ENCODE assay signal across 16 cellular contexts in genomic region chr2:199460808-199461454, GRCh38. TPM values are rescaled to one million over a fixed set of nuclear protein-coding genes. Genes with fewer than 3 reads are reported as not detected.
DNase-seq lines count a peak whose midpoint lies in the region; ATAC-seq and TF ChIP-seq lines count a peak whose summit lies in the region.
"Had no signal": no experiment of that assay in that cellular context is flagged by ENCODE, and none has a peak within 500 bp of the region (broad histone marks: within the 10 kb centered on the region; RNA-seq: fewer than 3 reads in every experiment).

No MANE protein-coding gene starts in this region.

- H3K4ac ChIP-seq in IMR-90 (ENCODE audit: low read depth, low read length): no peak overlapping the region

- H2AFZ ChIP-seq in IMR-90 (replicated peaks; ENCODE audit: low read length, poor library complexity): no peak overlapping the region

- intact Hi-C loops in IMR-90 (cut with micrococcal nuclease): no loop called here
- intact Hi-C loops in mucosa of descending colon (cut with DNase I, micrococcal nuclease): loop anchor here in 1 of 2 donors (10.0 kb wide), 1 partner anchor 1146 kb away; no protein-coding TSS in a partner anchor

- no peak overlapping the region for H3K27ac ChIP-seq in IMR-90 (ENCODE audit: insufficient read depth, low read length)
- no peak overlapping the region for H3K27ac ChIP-seq in right atrium auricular region

- H3K9me3 ChIP-seq in IMR-90 (ENCODE audit: control insufficient read depth, insufficient read depth, low read length): no peaks in the 10 kb centered on the region
- H3K9me3 ChIP-seq in mucosa of descending colon: no peaks in the 10 kb centered on the region
- H3K9me3 ChIP-seq in right atrium auricular region: no peaks in the 10 kb centered on the region
- H3K9me3 ChIP-seq: vagina had no signal

- H2BK120ac ChIP-seq in IMR-90 (ENCODE audit: low read depth, low read length): no peak overlapping the region

- H3K9ac ChIP-seq in IMR-90 (ENCODE audit: low read depth, low read length): no peak overlapping the region; the same call in 1 of the 2 replicates

- no CpG with 5 or more reads among the region's 9 CpGs for WGBS in IMR-90 (ENCODE audit: extremely low coverage in 2 of 2, insufficient read length in 1 of 2), 2 experiments

- BruUV-seq in IMR-90 (replicated peaks; lab: Mats Ljungman, UMichigan): no TSS peak

- TF ChIP-seq POLR2A in IMR-90 (IDR thresholded peaks at IDR 0.05; ENCODE audit: low read depth, low read length): no peak

- H3K4me2 ChIP-seq in IMR-90 (ENCODE audit: low read depth, low read length): peak overlapping the region; percentile 17

- peaks cover 20% of the 10 kb centered on the region for H3K27me3 ChIP-seq in IMR-90 (ENCODE audit: control insufficient read depth, insufficient read depth, low read length)
- peaks cover 54 to 67% of the 10 kb centered on the region in 2 donors for H3K27me3 ChIP-seq in right atrium auricular region

- no peak overlapping the region for H2BK15ac ChIP-seq in IMR-90 (ENCODE audit: low read depth, low read length)

- no peaks in the 10 kb centered on the region for H3K4me1 ChIP-seq in IMR-90 (ENCODE audit: control insufficient read depth, insufficient read depth, low read length)
- peaks cover 8% of the 10 kb centered on the region for H3K4me1 ChIP-seq in mucosa of descending colon (ENCODE audit: low read depth)
- peaks cover 0 to 61% of the 10 kb centered on the region in 2 donors for H3K4me1 ChIP-seq in right atrium auricular region

- dilution Hi-C loops in IMR-90 (cut with HindIII; ENCODE audit: low sequenced_read_pairs, unreplicated experiment): no loop called here

- no peak overlapping the region for H4K5ac ChIP-seq in IMR-90 (ENCODE audit: low read depth, low read length)

- H2BK20ac ChIP-seq in IMR-90 (ENCODE audit: low read depth, low read length): no peak overlapping the region

- DNase-seq in AG09309 (ENCODE audit: low read depth) (no peak), IMR-90 (no peak), astrocyte of the cerebellum (ENCODE audit: low read depth) (no peak), mucosa of descending colon (no peak), activated gamma-delta T cell treated with Interleukin-2 at 50 U/mL for 16 hours (no peak), right atrium auricular region (ENCODE audit: low spot score) (no peak)
- no peak for DNase-seq in activated CD4-positive, alpha-beta T cell treated with anti-CD3 and anti-CD28 coated beads for 1 hour
- DNase-seq: activated CD4-positive, alpha-beta T cell treated with anti-CD3 and anti-CD28 coated beads, Interleukin-2, amount 50 U/mL, for 4 hours; CD8-positive, alpha-beta T cell; effector CD4-positive, alpha-beta T cell; midbrain; NCI-H446 treated with DMSO at 0.1 percent for 48 hours had no signal

- TF ChIP-seq CTCF in AG09309 (IDR thresholded peaks at IDR 0.05; ENCODE audit: control insufficient read depth, insufficient read depth, low read depth, low read length, missing control alignments) (no peak), IMR-90 (conservative IDR thresholded peaks at IDR 0.05; ENCODE audit: low read depth, low read length) (no peak), astrocyte of the cerebellum (IDR thresholded peaks at IDR 0.05; ENCODE audit: low read depth, low read length, missing control alignments) (no peak), mucosa of descending colon (IDR thresholded peaks at IDR 0.05) (no peak), right atrium auricular region (IDR thresholded peaks at IDR 0.05) (no peak)

- no peaks in the 10 kb centered on the region for H4K20me1 ChIP-seq in IMR-90 (ENCODE audit: insufficient read depth, low read length)

- H3K56ac ChIP-seq in IMR-90 (ENCODE audit: extremely low read depth, insufficient read depth, low read length): no peak overlapping the region

- peak overlapping the region; percentile 88 for H2BK5ac ChIP-seq in IMR-90 (ENCODE audit: low read depth, low read length, poor library complexity, severe bottlenecking)

- H4K8ac ChIP-seq in IMR-90 (ENCODE audit: low read depth in 2 of 2, low read length in 2 of 2): no peak overlapping the region

- no peaks in the 10 kb centered on the region for H3K9me1 ChIP-seq in IMR-90 (ENCODE audit: insufficient read depth, low read length)

- no peak for ATAC-seq in IMR-90 (ENCODE audit: low read depth)
- no peak for ATAC-seq in mucosa of descending colon
- no peak for ATAC-seq in GM18517 (IDR thresholded peaks at IDR 0.05; ENCODE audit: unreplicated experiment)
- ATAC-seq: CD8-positive, alpha-beta T cell; SK-N-SH treated with all-trans-retinoic acid at 6 μM for 48 hours had no signal

- CTCF ChIA-PET in IMR-90 (lab: Yijun Ruan, JAX): no interaction called here

- TF ChIP-seq RAD21 in IMR-90 (IDR thresholded peaks at IDR 0.05; ENCODE audit: low read length): no peak

- no peak overlapping the region for H2AK9ac ChIP-seq in IMR-90 (replicated peaks; ENCODE audit: low read depth, low read length, poor library complexity)

- in situ Hi-C loops in IMR-90 (cut with MboI; ENCODE audit: low sequenced_read_pairs): no loop called here
- in situ Hi-C loops in astrocyte of the cerebellum (cut with HindIII; ENCODE audit: low sequenced_read_pairs): no loop called here

- H4K91ac ChIP-seq in IMR-90 (ENCODE audit: insufficient read depth, low read depth, low read length): no peak overlapping the region

- POLR2A ChIA-PET in IMR-90 (lab: Charles Lee; ENCODE audit: unreplicated experiment): no interaction called here

- H3K18ac ChIP-seq in IMR-90 (ENCODE audit: low read depth, low read length): no peak overlapping the region

- no peak overlapping the region for H3K14ac ChIP-seq in IMR-90 (replicated peaks; ENCODE audit: low read depth, low read length)

- peaks cover 5 to 14% of the 10 kb centered on the region in 2 experiments; a peak in 2 of 4 replicates for H3K79me1 ChIP-seq in IMR-90 (ENCODE audit: low read depth in 1 of 2, low read length in 2 of 2)

- H3K36me3 ChIP-seq in IMR-90 (ENCODE audit: control insufficient read depth, insufficient read depth, low read length) (no peaks in the 10 kb centered on the region), mucosa of descending colon (ENCODE audit: low read depth) (no peaks in the 10 kb centered on the region), right atrium auricular region (no peaks in the 10 kb centered on the region)
- H3K36me3 ChIP-seq: spleen, vagina had no signal

- no peak overlapping the region for H2AK5ac ChIP-seq in IMR-90 (ENCODE audit: low read depth, low read length)

- H3K23ac ChIP-seq in IMR-90 (ENCODE audit: low read depth, low read length): no peak overlapping the region

- H3K4me3 ChIP-seq in AG09309 (ENCODE audit: control insufficient read depth, low read depth, low read length) (peak overlapping the region; percentile 91), IMR-90 (ENCODE audit: insufficient read depth, low read depth, low read length) (peak overlapping the region; percentile 78; the same call in 1 of the 2 replicates), astrocyte of the cerebellum (ENCODE audit: low read depth, low read length) (peak overlapping the region; percentile 91), mucosa of descending colon (peak overlapping the region; percentile 49), right atrium auricular region (no peak overlapping the region)

TF ChIP-seq in IMR-90, 13 proteins besides CTCF, POLR2A, EP300 and RAD21:
- TF ChIP-seq ELK1 (IDR thresholded peaks at IDR 0.05; ENCODE audit: borderline replicate concordance, low read depth, low read length): no peak
- TF ChIP-seq MXI1 (IDR thresholded peaks at IDR 0.05; ENCODE audit: borderline replicate concordance, low read depth, low read length): no peak
- TF ChIP-seq BHLHE40 (IDR thresholded peaks at IDR 0.05; ENCODE audit: low read depth, low read length): no peak
- TF ChIP-seq MAFK (IDR thresholded peaks at IDR 0.05; ENCODE audit: low read depth, low read length): no peak
- no peak for TF ChIP-seq SMC3 (IDR thresholded peaks at IDR 0.05; ENCODE audit: low read depth, low read length)
- TF ChIP-seq FOS (IDR thresholded peaks at IDR 0.05; ENCODE audit: low read depth, low read length): no peak
- TF ChIP-seq CEBPB (IDR thresholded peaks at IDR 0.05; ENCODE audit: low read depth, low read length): no peak
- no peak for TF ChIP-seq RFX5 (IDR thresholded peaks at IDR 0.05; ENCODE audit: low read depth, low read length)
- no peak for TF ChIP-seq NFE2L2 (IDR thresholded peaks at IDR 0.05; ENCODE audit: low read depth, low read length)
- no peak for TF ChIP-seq USF2 (IDR thresholded peaks at IDR 0.05; ENCODE audit: low read depth, low read length)
- TF ChIP-seq CHD1 (IDR thresholded peaks at IDR 0.05; ENCODE audit: low read depth, low read length): no peak
- TF ChIP-seq MAZ (IDR thresholded peaks at IDR 0.05; ENCODE audit: borderline replicate concordance, low read depth, low read length): no peak
- no peak for TF ChIP-seq RCOR1 (IDR thresholded peaks at IDR 0.05; ENCODE audit: insufficient replicate concordance, low read length)

RNA-seq across cellular contexts. Expression of gene SATB2, which starts 3.2 kb away (rescaled TPM):
- total RNA-seq in IMR-90 (2012; rRNA removed) (8.4 and 9.2 TPM in 2 replicates), mucosa of descending colon (100 to 1,000 TPM; 125 to 328 (median 183) TPM), right atrium auricular region (1 to 10 TPM; 1.0 to 1.2 TPM)
- 6.2 and 7.4 TPM in 2 replicates for polyA plus RNA-seq in IMR-90 (2012; rRNA removed)
- 3.4 and 3.9 TPM in 2 replicates for polyA plus RNA-seq in IMR-90 (2012; cell fraction: cytosol; rRNA removed)
- 20.7 and 32.9 TPM in 2 replicates for polyA plus RNA-seq in IMR-90 (2012; cell fraction: nucleus; rRNA removed; ENCODE audit: low replicate concordance)
- total RNA-seq: CD8-positive, alpha-beta T cell had no signal

Comparison
In these comparisons a context has a peak if more than half of its experiments do, and no peak if none do; other contexts are left out.
1. H3K4me3 ChIP-seq: peak in AG09309 (single experiment), IMR-90 (single experiment), astrocyte of the cerebellum (single experiment) and mucosa of descending colon (single experiment); none in right atrium auricular region (0 of 2).
2. RNA of gene SATB2, which starts 3.2 kb away (total RNA-seq): 125 to 328 TPM in mucosa of descending colon; 8.4 to 9.2 TPM in IMR-90 and 1.0 to 1.2 TPM in right atrium auricular region; every median in the first group is over 10 times any median in the second.